1 cellular context compared by ENCODE assay signal in the genomic region with DNA sequence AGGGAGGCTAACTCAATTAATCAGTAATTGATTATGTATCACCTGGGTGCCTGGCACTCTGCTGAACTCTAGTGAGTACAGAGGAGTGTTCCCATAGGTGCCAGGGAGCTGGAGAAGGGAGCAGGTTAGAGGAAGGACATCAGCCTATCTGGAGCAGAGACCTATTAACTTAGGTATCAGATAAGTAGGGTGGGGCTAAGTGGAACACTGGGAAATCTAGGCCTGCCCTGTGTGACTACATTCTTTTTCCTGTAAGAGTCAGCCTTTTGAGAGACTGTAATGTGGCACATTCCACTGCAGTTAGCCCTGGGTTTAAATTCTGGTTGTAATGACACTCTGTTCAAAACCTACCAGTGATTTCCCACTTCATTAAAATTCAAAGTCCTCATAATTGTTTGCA.
TF ChIP-seq lines count a peak whose summit lies in the region.

No MANE protein-coding gene starts in this region.

TF ChIP-seq in WTC11, 78 proteins besides CTCF, POLR2A, EP300 and RAD21 (continued from another document):
- TF ChIP-seq, protein P1, sequence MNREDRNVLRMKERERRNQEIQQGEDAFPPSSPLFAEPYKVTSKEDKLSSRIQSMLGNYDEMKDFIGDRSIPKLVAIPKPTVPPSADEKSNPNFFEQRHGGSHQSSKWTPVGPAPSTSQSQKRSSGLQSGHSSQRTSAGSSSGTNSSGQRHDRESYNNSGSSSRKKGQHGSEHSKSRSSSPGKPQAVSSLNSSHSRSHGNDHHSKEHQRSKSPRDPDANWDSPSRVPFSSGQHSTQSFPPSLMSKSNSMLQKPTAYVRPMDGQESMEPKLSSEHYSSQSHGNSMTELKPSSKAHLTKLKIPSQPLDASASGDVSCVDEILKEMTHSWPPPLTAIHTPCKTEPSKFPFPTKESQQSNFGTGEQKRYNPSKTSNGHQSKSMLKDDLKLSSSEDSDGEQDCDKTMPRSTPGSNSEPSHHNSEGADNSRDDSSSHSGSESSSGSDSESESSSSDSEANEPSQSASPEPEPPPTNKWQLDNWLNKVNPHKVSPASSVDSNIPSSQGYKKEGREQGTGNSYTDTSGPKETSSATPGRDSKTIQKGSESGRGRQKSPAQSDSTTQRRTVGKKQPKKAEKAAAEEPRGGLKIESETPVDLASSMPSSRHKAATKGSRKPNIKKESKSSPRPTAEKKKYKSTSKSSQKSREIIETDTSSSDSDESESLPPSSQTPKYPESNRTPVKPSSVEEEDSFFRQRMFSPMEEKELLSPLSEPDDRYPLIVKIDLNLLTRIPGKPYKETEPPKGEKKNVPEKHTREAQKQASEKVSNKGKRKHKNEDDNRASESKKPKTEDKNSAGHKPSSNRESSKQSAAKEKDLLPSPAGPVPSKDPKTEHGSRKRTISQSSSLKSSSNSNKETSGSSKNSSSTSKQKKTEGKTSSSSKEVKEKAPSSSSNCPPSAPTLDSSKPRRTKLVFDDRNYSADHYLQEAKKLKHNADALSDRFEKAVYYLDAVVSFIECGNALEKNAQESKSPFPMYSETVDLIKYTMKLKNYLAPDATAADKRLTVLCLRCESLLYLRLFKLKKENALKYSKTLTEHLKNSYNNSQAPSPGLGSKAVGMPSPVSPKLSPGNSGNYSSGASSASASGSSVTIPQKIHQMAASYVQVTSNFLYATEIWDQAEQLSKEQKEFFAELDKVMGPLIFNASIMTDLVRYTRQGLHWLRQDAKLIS (CRISPR knock-in tag; IDR thresholded peaks at IDR 0.05; ENCODE audit: borderline replicate concordance) = no peak
- TF ChIP-seq, protein P2, sequence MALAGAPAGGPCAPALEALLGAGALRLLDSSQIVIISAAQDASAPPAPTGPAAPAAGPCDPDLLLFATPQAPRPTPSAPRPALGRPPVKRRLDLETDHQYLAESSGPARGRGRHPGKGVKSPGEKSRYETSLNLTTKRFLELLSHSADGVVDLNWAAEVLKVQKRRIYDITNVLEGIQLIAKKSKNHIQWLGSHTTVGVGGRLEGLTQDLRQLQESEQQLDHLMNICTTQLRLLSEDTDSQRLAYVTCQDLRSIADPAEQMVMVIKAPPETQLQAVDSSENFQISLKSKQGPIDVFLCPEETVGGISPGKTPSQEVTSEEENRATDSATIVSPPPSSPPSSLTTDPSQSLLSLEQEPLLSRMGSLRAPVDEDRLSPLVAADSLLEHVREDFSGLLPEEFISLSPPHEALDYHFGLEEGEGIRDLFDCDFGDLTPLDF (CRISPR knock-in tag; IDR thresholded peaks at IDR 0.05) = no peak
